11 cellular contexts compared by ENCODE assay signal in the genomic region with DNA sequence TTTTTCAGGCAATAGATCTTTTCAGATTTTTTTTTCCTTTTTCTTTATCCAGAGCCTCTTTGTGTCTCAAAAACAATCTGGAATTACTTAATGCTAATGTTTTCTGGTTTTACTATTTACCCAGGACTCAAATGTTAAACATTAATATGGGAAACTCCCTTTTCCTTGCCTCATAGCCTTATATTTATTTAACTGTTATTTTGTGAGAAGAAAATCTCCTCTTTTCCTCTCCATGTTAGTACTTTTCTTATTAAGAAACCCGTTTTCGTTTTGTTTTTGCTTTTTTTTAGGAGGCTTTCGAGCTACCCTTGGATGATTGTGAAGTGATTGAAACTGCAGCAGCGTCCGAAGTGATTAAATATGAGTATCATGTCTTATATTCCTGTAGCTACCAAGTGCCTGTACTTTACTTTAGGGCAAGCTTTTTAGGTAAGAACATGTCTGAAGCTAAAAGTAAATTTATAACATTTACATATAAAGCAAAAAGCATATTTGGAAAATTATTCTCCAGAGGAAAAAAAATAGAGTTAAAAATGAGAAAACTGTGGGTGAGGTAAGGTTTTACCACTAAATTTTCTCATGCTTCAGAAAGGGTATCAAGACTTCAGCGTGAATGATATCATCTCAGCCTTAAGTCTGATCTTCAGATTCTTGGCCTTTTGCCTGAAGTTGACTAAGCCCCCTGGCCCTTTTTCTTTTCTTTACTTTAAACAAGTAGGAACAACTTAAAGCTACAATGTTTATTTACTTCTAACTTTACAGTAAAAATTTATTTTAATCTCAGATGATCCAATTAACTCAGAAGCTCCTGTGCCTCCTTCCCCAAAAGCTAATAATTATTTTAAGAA.
DNase-seq lines count a peak whose midpoint lies in the region; ATAC-seq and TF ChIP-seq lines count a peak whose summit lies in the region.
"Had no signal": no experiment of that assay in that cellular context is flagged by ENCODE, and none has a peak within 500 bp of the region (broad histone marks: within the 10 kb centered on the region; RNA-seq: fewer than 3 reads in every experiment).

No MANE protein-coding gene starts in this region.

- no peak overlapping the region for H3K18ac ChIP-seq in neuronal stem cell (ENCODE audit: low read length)

- H3K27ac Mint-ChIP-seq in effector memory CD8-positive, alpha-beta T cell = no peak overlapping the region
- H3K27ac Mint-ChIP-seq: activated T-cell treated with anti-CD3 and anti-CD28 coated beads, Interleukin-2, amount 50 U/mL, for 24 hours had no signal

- no peak overlapping the region for H2AK5ac ChIP-seq in neuronal stem cell (ENCODE audit: low read depth, low read length)

- H3K4ac ChIP-seq in neuronal stem cell (ENCODE audit: low read length) = no peak overlapping the region

- H3K14ac ChIP-seq in neuronal stem cell (ENCODE audit: low read length) = no peak overlapping the region

- H3K9me3 Mint-ChIP-seq in effector memory CD8-positive, alpha-beta T cell = no peaks in the 10 kb centered on the region
- H3K9me3 Mint-ChIP-seq: activated T-cell treated with anti-CD3 and anti-CD28 coated beads, Interleukin-2, amount 50 U/mL, for 24 hours; naive thymus-derived CD8-positive, alpha-beta T cell had no signal

- H3K27me3 ChIP-seq in endocrine pancreas (ENCODE audit: control insufficient read depth, insufficient read depth, low read length) = no peaks in the 10 kb centered on the region
- no peaks in the 10 kb centered on the region for H3K27me3 ChIP-seq in neuronal stem cell (ENCODE audit: control insufficient read depth in 3 of 3, insufficient read depth in 3 of 3, low read depth in 1 of 3, low read length in 3 of 3)

- no CpG with 5 or more reads among the region's 6 CpGs for WGBS in neuronal stem cell (ENCODE audit: extremely low coverage in 2 of 2, insufficient read length in 2 of 2, insufficient replicate concordance in 1 of 2), 2 donors

- no peaks in the 10 kb centered on the region for H3K36me3 ChIP-seq in endocrine pancreas (ENCODE audit: control insufficient read depth, insufficient read depth, low read length)
- H3K36me3 ChIP-seq in neuronal stem cell (replicated peaks in 1 of 2; ENCODE audit: control insufficient read depth in 2 of 2, insufficient read depth in 2 of 2, low read length in 2 of 2) = no peaks in the 10 kb centered on the region

- H2BK5ac ChIP-seq in neuronal stem cell (ENCODE audit: low read length) = no peak overlapping the region

- no peak for TF ChIP-seq CTCF in C4-2B (conservative IDR thresholded peaks at IDR 0.05)

- no peaks in the 10 kb centered on the region for H3K4me1 Mint-ChIP-seq in effector memory CD8-positive, alpha-beta T cell (ENCODE audit: low read depth in 2 of 2)

- no peak overlapping the region for H3K4me2 ChIP-seq in neuronal stem cell (ENCODE audit: insufficient read depth, low read length, poor library complexity, severe bottlenecking)

- no peak overlapping the region for H2BK15ac ChIP-seq in neuronal stem cell (ENCODE audit: low read length)

- peak overlapping the region; percentile 65 for H2AFZ ChIP-seq in neuronal stem cell (ENCODE audit: low read length)

- DNase-seq in NCI-H69 (lab: John Stamatoyannopoulos, UW) (peak; percentile 38), neuronal stem cell (ENCODE audit: low spot score) (no peak), 8988T (no peak)
- DNase-seq in effector memory CD8-positive, alpha-beta T cell = no peak
- DNase-seq in stimulated activated naive CD4-positive, alpha-beta T cell (lab: John Stamatoyannopoulos, UW) = no peak
- DNase-seq: activated T-cell treated with anti-CD3 and anti-CD28 coated beads, Interleukin-2, amount 50 U/mL, for 24 hours; MV-4-11; naive thymus-derived CD8-positive, alpha-beta T cell had no signal

- no peak for ATAC-seq in effector memory CD8-positive, alpha-beta T cell (replicated peaks)
- ATAC-seq in HG03571 (IDR thresholded peaks at IDR 0.05; ENCODE audit: unreplicated experiment) = no peak
- ATAC-seq: naive thymus-derived CD8-positive, alpha-beta T cell had no signal

- no peak overlapping the region for H3K9ac ChIP-seq in endocrine pancreas (ENCODE audit: control insufficient read depth, insufficient read depth, low read length)
- no peak overlapping the region for H3K9ac ChIP-seq in neuronal stem cell (ENCODE audit: low read depth, low read length, poor library complexity)

- no peaks in the 10 kb centered on the region for H3K36me3 Mint-ChIP-seq in effector memory CD8-positive, alpha-beta T cell (ENCODE audit: insufficient read depth)
- H3K36me3 Mint-ChIP-seq: naive thymus-derived CD8-positive, alpha-beta T cell had no signal

- H3K4me3 ChIP-seq in endocrine pancreas (ENCODE audit: control insufficient read depth, insufficient read depth, low read length) = peak overlapping the region; percentile 43
- H3K4me3 ChIP-seq in neuronal stem cell (ENCODE audit: low read length in 2 of 2) = no peak overlapping the region

- H3K79me1 ChIP-seq in neuronal stem cell (ENCODE audit: low read depth, low read length) = no peaks in the 10 kb centered on the region

- H2BK120ac ChIP-seq in neuronal stem cell (ENCODE audit: low read depth, low read length) = no peak overlapping the region

- H3K9me3 ChIP-seq in endocrine pancreas (ENCODE audit: control insufficient read depth, low read length) (no peaks in the 10 kb centered on the region), neuronal stem cell (replicated peaks in 1 of 2; ENCODE audit: control insufficient read depth in 2 of 2, insufficient read depth in 1 of 2, low read depth in 1 of 2, low read length in 2 of 2) (no peaks in the 10 kb centered on the region)

- H3K27me3 Mint-ChIP-seq in effector memory CD8-positive, alpha-beta T cell = no peaks in the 10 kb centered on the region
- H3K27me3 Mint-ChIP-seq: activated T-cell treated with anti-CD3 and anti-CD28 coated beads, Interleukin-2, amount 50 U/mL, for 24 hours; naive thymus-derived CD8-positive, alpha-beta T cell had no signal

- no peak overlapping the region for H4K8ac ChIP-seq in neuronal stem cell (ENCODE audit: low read depth, low read length)

- H3K4me3 Mint-ChIP-seq in effector memory CD8-positive, alpha-beta T cell = no peak overlapping the region
- H3K4me3 Mint-ChIP-seq: activated T-cell treated with anti-CD3 and anti-CD28 coated beads, Interleukin-2, amount 50 U/mL, for 24 hours; naive thymus-derived CD8-positive, alpha-beta T cell had no signal

- H4K91ac ChIP-seq in neuronal stem cell (ENCODE audit: low read depth, low read length, poor library complexity) = no peak overlapping the region

- H3K4me1 ChIP-seq in endocrine pancreas (ENCODE audit: control insufficient read depth, insufficient read depth, low read length) (peaks cover 13% of the 10 kb centered on the region), neuronal stem cell (ENCODE audit: control insufficient read depth in 2 of 2, insufficient read depth in 1 of 2, low read depth in 1 of 2, low read length in 2 of 2) (peaks cover 7 to 8% of the 10 kb centered on the region in 2 donors)

- H3K23ac ChIP-seq in neuronal stem cell (ENCODE audit: low read depth, low read length, poor library complexity) = no peak overlapping the region

- peak overlapping the region; percentile 68; the same call in 1 of the 2 replicates for H3K27ac ChIP-seq in C4-2B
- no peak overlapping the region for H3K27ac ChIP-seq in neuronal stem cell (replicated peaks; ENCODE audit: low read length)

- no peak overlapping the region for H2BK12ac ChIP-seq in neuronal stem cell (ENCODE audit: low read length)
